In the genomic region with DNA sequence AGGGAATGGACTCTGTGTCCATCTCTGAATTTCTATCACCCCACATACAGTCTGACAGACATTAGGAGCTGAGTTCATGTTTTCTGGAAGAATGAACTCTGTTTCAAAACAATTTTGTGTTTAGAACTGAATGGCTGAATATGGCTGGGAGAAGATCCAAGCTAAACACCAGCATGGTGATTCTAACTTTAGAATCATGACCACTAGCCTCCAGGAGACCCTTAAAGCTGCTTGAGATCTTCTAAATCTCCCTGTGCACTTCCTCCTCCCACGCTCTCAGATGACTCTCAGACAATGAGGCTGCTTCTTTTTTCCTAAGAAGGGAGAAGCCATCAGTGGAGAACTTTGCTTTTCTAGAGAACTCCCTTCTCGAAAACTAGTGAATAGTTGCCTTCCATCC, we compare ENCODE assay signal across 24 cellular contexts.
DNase-seq lines count a peak whose midpoint lies in the region; ATAC-seq and TF ChIP-seq lines count a peak whose summit lies in the region.
"Had no signal": no experiment of that assay in that cellular context is flagged by ENCODE, and none has a peak within 500 bp of the region (broad histone marks: within the 10 kb centered on the region; RNA-seq: fewer than 3 reads in every experiment).

No MANE protein-coding gene starts in this region.

- peak overlapping the region in 4 of 10 donors; percentile 0 to 39 (median 22) for H3K27ac ChIP-seq in heart right ventricle
- H3K27ac ChIP-seq: SK-N-MC had no signal

- DNase-seq in heart right ventricle (peak in 1 of 2 donors; percentile 9), left cardiac atrium (no peak), astrocyte of the cerebellum (ENCODE audit: low read depth) (peak; percentile 57), kidney glomerular epithelial cell (lab: John Stamatoyannopoulos, UW) (peak; percentile 59), stromal cell of bone marrow (ENCODE audit: low read depth) (peak; percentile 58), NCI-H774 (lab: John Stamatoyannopoulos, UW) (no peak), NCI-H69 (lab: John Stamatoyannopoulos, UW) (no peak), KBM-7 (no peak)
- DNase-seq: 8988T; ACHN; BE2C; Calu3; CD8-positive, alpha-beta memory T cell; DMS153; DND-41; KG1; MG63; NCI-H1105 treated with DMSO at 0.1 percent for 48 hours; NCI-H2029; NCI-H446 treated with DMSO at 0.1 percent for 48 hours; NCI-H526; SHP77 had no signal

- no peaks in the 10 kb centered on the region for H3K27me3 ChIP-seq in heart right ventricle
- H3K27me3 ChIP-seq: BE2C, MG63 had no signal

- peaks cover 0 to 11% (median 0%) of the 10 kb centered on the region in 9 donors for H3K4me1 ChIP-seq in heart right ventricle
- H3K4me1 ChIP-seq: BE2C had no signal

- TF ChIP-seq CTCF in heart right ventricle (IDR thresholded peaks at IDR 0.05) (no peak), astrocyte of the cerebellum (IDR thresholded peaks at IDR 0.05; ENCODE audit: low read depth, low read length, missing control alignments) (no peak)

- H3K9me3 ChIP-seq in heart right ventricle: no peaks in the 10 kb centered on the region
- H3K9me3 ChIP-seq: BE2C, MG63 had no signal

- no peaks in the 10 kb centered on the region for H3K36me3 ChIP-seq in heart right ventricle
- H3K36me3 ChIP-seq: BE2C, MG63 had no signal

- H3K4me3 ChIP-seq in heart right ventricle (no peak overlapping the region), astrocyte of the cerebellum (ENCODE audit: low read depth, low read length) (no peak overlapping the region)
- H3K4me3 ChIP-seq: MG63, SK-N-MC had no signal

- 26 to 62% methylated on average over 2 of the region's 2 CpGs for WGBS in heart right ventricle, 2 donors

- peak in 6 of 8 donors; percentile 14 to 71 (median 42) for ATAC-seq in heart right ventricle
- no peak for ATAC-seq in left cardiac atrium
- ATAC-seq: HCT116 had no signal

- in situ Hi-C loops in astrocyte of the cerebellum (cut with HindIII; ENCODE audit: low sequenced_read_pairs) (no loop called here), KBM-7 (cut with MboI; ENCODE audit: low pct_unique_long_range_greater_than_20kb, low sequenced_read_pairs) (no loop called here)

- intact Hi-C loops in heart right ventricle (cut with DNase I): no loop called here
- intact Hi-C loops in left cardiac atrium (cut with DNase I): no loop called here

Comparison
In these comparisons a context has a peak if more than half of its experiments do, and no peak if none do; other contexts are left out.
1. ATAC-seq: peak in heart right ventricle (6 of 8); none in left cardiac atrium (0 of 2).
2. DNase-seq: peak in astrocyte of the cerebellum (single experiment), kidney glomerular epithelial cell (single experiment) and stromal cell of bone marrow (single experiment); none in left cardiac atrium (single experiment), NCI-H774 (single experiment), NCI-H69 (single experiment) and KBM-7 (single experiment).